Comparison of ENCODE assay signal across 23 cellular contexts in genomic region chrX:71814123-71814912, GRCh38. TPM values are rescaled to one million over a fixed set of nuclear protein-coding genes. Genes with fewer than 3 reads are reported as not detected.
A peak's percentile ranks its signal among the peaks of the same experiment; 100 is the strongest.
DNase-seq lines count a peak whose midpoint lies in the region; ATAC-seq and TF ChIP-seq lines count a peak whose summit lies in the region.
"Had no signal": no experiment of that assay in that cellular context is flagged by ENCODE, and none has a peak within 500 bp of the region (broad histone marks: within the 10 kb centered on the region; RNA-seq: fewer than 3 reads in every experiment).

No MANE protein-coding gene starts in this region.

- no peak overlapping the region for H3K27ac ChIP-seq in right atrium auricular region
- no peak overlapping the region for H3K27ac ChIP-seq in RWPE1
- H3K27ac ChIP-seq: 22Rv1, BLaER1, C4-2B, GM23248 had no signal

- intact Hi-C loops in Right ventricle myocardium inferior (cut with DNase I) (no loop called here), posterior vena cava (cut with DNase I) (no loop called here)

- no peaks in the 10 kb centered on the region for H3K9me3 ChIP-seq in right atrium auricular region
- H3K9me3 ChIP-seq: Caco-2 had no signal

- no peaks in the 10 kb centered on the region for H3K36me3 ChIP-seq in right atrium auricular region
- H3K36me3 ChIP-seq: BLaER1 had no signal

- CTCF ChIA-PET in RWPE1 (lab: Yijun Ruan, JAX) = no interaction called here

- no peak for ATAC-seq in Right ventricle myocardium inferior
- ATAC-seq: CD8-positive, alpha-beta T cell; GM12878 had no signal

- peak; percentile 55 for DNase-seq in Right ventricle myocardium inferior (ENCODE audit: missing footprints)
- no peak for DNase-seq in right atrium auricular region (ENCODE audit: low spot score)
- DNase-seq in mesenteric fat pad (ENCODE audit: low spot score) = peak; percentile 85
- peak; percentile 64 for DNase-seq in posterior vena cava (ENCODE audit: low spot score)
- DNase-seq in RWPE1 (ENCODE audit: low spot score) = no peak
- DNase-seq in NCI-H510A treated with DMSO at 0.1 percent for 48 hours (lab: John Stamatoyannopoulos, UW) = no peak
- DNase-seq in activated CD4-positive, CD25-positive, alpha-beta regulatory T cell treated with anti-CD3 and anti-CD28 coated beads, Interleukin-2, amount 50 U/mL, for 72 hours = no peak
- DNase-seq in DMS79 (lab: John Stamatoyannopoulos, UW) = no peak
- DNase-seq: Caco-2; CD4-positive, CD25-positive, alpha-beta regulatory T cell; CD8-positive, alpha-beta T cell; DMS153; EL; GDM1; GM23248; H7; HCEC 1CT had no signal

- no peak overlapping the region for H3K4me3 ChIP-seq in right atrium auricular region
- H3K4me3 ChIP-seq: BLaER1, GM12878, GM23248 had no signal

- H3K27me3 ChIP-seq in right atrium auricular region = no peaks in the 10 kb centered on the region

- TF ChIP-seq CTCF in right atrium auricular region (IDR thresholded peaks at IDR 0.05) (no peak), RWPE1 (conservative IDR thresholded peaks at IDR 0.05; ENCODE audit: low read depth) (no peak)

- no peaks in the 10 kb centered on the region for H3K4me1 ChIP-seq in right atrium auricular region
- H3K4me1 ChIP-seq: BLaER1, Caco-2 had no signal

- POLR2A ChIA-PET in RWPE1 (lab: Yijun Ruan, JAX; ENCODE audit: low non-redundant PET) = no interaction called here

RNA-seq across cellular contexts. Expression of gene CXorf49B, which starts 51.2 kb away (rescaled TPM):
- total RNA-seq in Right ventricle myocardium inferior (not detected), right atrium auricular region (not detected), mesenteric fat pad (not detected), posterior vena cava (not detected)
- total RNA-seq: B cell; Caco-2; CD4-positive, CD25-positive, alpha-beta regulatory T cell; CD8-positive, alpha-beta T cell; GM12878; GM23248; H1; H7 had no signal

Comparison
In these comparisons a context has a peak if more than half of its experiments do, and no peak if none do; other contexts are left out.
1. DNase-seq: peak in Right ventricle myocardium inferior (single experiment), mesenteric fat pad (single experiment) and posterior vena cava (single experiment); none in right atrium auricular region (single experiment), RWPE1 (single experiment), NCI-H510A treated with DMSO at 0.1 percent for 48 hours (single experiment), activated CD4-positive, CD25-positive, alpha-beta regulatory T cell treated with anti-CD3 and anti-CD28 coated beads, Interleukin-2, amount 50 U/mL, for 72 hours (single experiment) and DMS79 (single experiment).